8 cellular contexts compared by ENCODE assay signal in genomic region chr10:88897019-88897853, GRCh38. TPM values are rescaled to one million over a fixed set of nuclear protein-coding genes. Genes with fewer than 3 reads are reported as not detected.
A peak's percentile ranks its signal among the peaks of the same experiment; 100 is the strongest.
DNase-seq lines count a peak whose midpoint lies in the region; ATAC-seq and TF ChIP-seq lines count a peak whose summit lies in the region.

No MANE protein-coding gene starts in this region.

- H3K27ac Mint-ChIP-seq in memory B cell, result peak overlapping the region; percentile 68
- H3K27ac Mint-ChIP-seq in chondrocyte (ENCODE audit: unreplicated experiment), result no peak overlapping the region

- ATAC-seq in memory B cell (ENCODE audit: low read depth), result no peak
- ATAC-seq in aorta (ENCODE audit: low FRiP score), result peak; percentile 13
- no peak for ATAC-seq in HG03520 (IDR thresholded peaks at IDR 0.05; ENCODE audit: unreplicated experiment)

- no peaks in the 10 kb centered on the region for H3K27me3 Mint-ChIP-seq in memory B cell
- H3K27me3 Mint-ChIP-seq in chondrocyte (ENCODE audit: low read depth), result no peaks in the 10 kb centered on the region

- DNase-seq in stimulated activated CD4-positive, alpha-beta T cell treated with anti-CD3 and anti-CD28 coated beads, Interleukin-15, amount 100 ng/mL, for 24 hours, result peak; percentile 54
- DNase-seq in stimulated activated CD4-positive, alpha-beta T cell treated with anti-CD3 and anti-CD28 coated beads, Interleukin-2, amount 100 ng/mL, for 48 hours, result no peak
- peak; percentile 19 for DNase-seq in activated naive CD4-positive, alpha-beta T cell treated with anti-CD3 and anti-CD28 coated beads, Interleukin-2, amount 50 U/mL, for 16 hours
- no peak for DNase-seq in memory B cell (ENCODE audit: low spot score in 2 of 2)
- no peak for DNase-seq in aorta
- no peak for DNase-seq in chondrocyte (ENCODE audit: low spot score)
- no peak for DNase-seq in HPDE6-E6E7 (ENCODE audit: extremely low spot score)

- no peak for TF ChIP-seq CTCF in chondrocyte (IDR thresholded peaks at IDR 0.05)

- no peak overlapping the region for H3K27ac ChIP-seq in aorta (ENCODE audit: low read depth in 1 of 2, low read length in 2 of 2)

- intact Hi-C loops in aorta (cut with DNase I), result no loop called here

- no peaks in the 10 kb centered on the region for H3K9me3 ChIP-seq in aorta (ENCODE audit: control insufficient read depth, low read length)

- H3K36me3 Mint-ChIP-seq in memory B cell, result peaks cover 12% of the 10 kb centered on the region
- no peaks in the 10 kb centered on the region for H3K36me3 Mint-ChIP-seq in chondrocyte (ENCODE audit: low read depth)

- H3K27me3 ChIP-seq in aorta (ENCODE audit: control insufficient read depth in 1 of 2, insufficient read depth in 2 of 2, low read length in 1 of 2), result no peaks in the 10 kb centered on the region

- peak overlapping the region; percentile 42 for H3K4me3 Mint-ChIP-seq in memory B cell
- H3K4me3 Mint-ChIP-seq in chondrocyte (ENCODE audit: unreplicated experiment), result no peak overlapping the region

- 66 to 71% methylated on average over 8 of the region's 8 CpGs for WGBS in aorta, 2 donors

- no peaks in the 10 kb centered on the region for H3K36me3 ChIP-seq in aorta (ENCODE audit: control insufficient read depth in 1 of 2, insufficient read depth in 2 of 2, low read length in 1 of 2)

- H3K4me1 Mint-ChIP-seq in memory B cell, result peaks cover 41% of the 10 kb centered on the region
- peaks cover 16% of the 10 kb centered on the region for H3K4me1 Mint-ChIP-seq in chondrocyte (ENCODE audit: low read depth)

- no peaks in the 10 kb centered on the region for H3K4me1 ChIP-seq in aorta (ENCODE audit: control insufficient read depth in 1 of 2, insufficient read depth in 2 of 2, low read length in 2 of 2)

- no peak overlapping the region for H3K4me3 ChIP-seq in aorta (ENCODE audit: low read length in 2 of 2)

- H3K9me3 Mint-ChIP-seq in memory B cell (no peaks in the 10 kb centered on the region), chondrocyte (ENCODE audit: low read depth) (no peaks in the 10 kb centered on the region)

RNA-seq across cellular contexts. Expression of gene STAMBPL1, which starts 17.2 kb away (rescaled TPM):
- total RNA-seq in aorta, result 10 to 100 TPM in 1 of 2 donors, 1 to 10 TPM in 1; 3.5 to 12.0 TPM
- polyA plus RNA-seq in aorta, result 1 to 10 TPM in 1 of 2 donors, under 1 TPM in 1; 0.63 to 2.3 TPM
- 1.6 to 2.7 TPM (median 2.1 TPM) in 3 replicates for total RNA-seq in chondrocyte

RNA-seq across cellular contexts. Expression of gene ANKRD22, which starts 45.6 kb away (rescaled TPM):
- total RNA-seq in aorta (under 1 TPM; 0.24 to 0.26 TPM), chondrocyte (not detected in 3 replicates)
- 1 to 10 TPM in 1 of 2 donors, under 1 TPM in 1; 0.18 to 1.8 TPM for polyA plus RNA-seq in aorta

RNA-seq across cellular contexts. Expression of gene ACTA2, which starts 55.3 kb away (rescaled TPM):
- total RNA-seq in aorta, result 1,000 to 10,000 TPM; 3,684 to 9,611 TPM
- polyA plus RNA-seq in aorta, result 1,000 to 10,000 TPM; 3,163 to 4,826 TPM
- 846 to 4,145 TPM (median 3,929 TPM) in 3 replicates for total RNA-seq in chondrocyte

Comparison
In these comparisons a context has a peak if more than half of its experiments do, and no peak if none do; other contexts are left out.
1. DNase-seq: peak in stimulated activated CD4-positive, alpha-beta T cell treated with anti-CD3 and anti-CD28 coated beads, Interleukin-15, amount 100 ng/mL, for 24 hours (single experiment) and activated naive CD4-positive, alpha-beta T cell treated with anti-CD3 and anti-CD28 coated beads, Interleukin-2, amount 50 U/mL, for 16 hours (single experiment); none in stimulated activated CD4-positive, alpha-beta T cell treated with anti-CD3 and anti-CD28 coated beads, Interleukin-2, amount 100 ng/mL, for 48 hours (0 of 2), memory B cell (0 of 2), aorta (0 of 2), chondrocyte (single experiment) and HPDE6-E6E7 (single experiment).